Comparison of ENCODE assay signal across 10 cellular contexts in the genomic region with DNA sequence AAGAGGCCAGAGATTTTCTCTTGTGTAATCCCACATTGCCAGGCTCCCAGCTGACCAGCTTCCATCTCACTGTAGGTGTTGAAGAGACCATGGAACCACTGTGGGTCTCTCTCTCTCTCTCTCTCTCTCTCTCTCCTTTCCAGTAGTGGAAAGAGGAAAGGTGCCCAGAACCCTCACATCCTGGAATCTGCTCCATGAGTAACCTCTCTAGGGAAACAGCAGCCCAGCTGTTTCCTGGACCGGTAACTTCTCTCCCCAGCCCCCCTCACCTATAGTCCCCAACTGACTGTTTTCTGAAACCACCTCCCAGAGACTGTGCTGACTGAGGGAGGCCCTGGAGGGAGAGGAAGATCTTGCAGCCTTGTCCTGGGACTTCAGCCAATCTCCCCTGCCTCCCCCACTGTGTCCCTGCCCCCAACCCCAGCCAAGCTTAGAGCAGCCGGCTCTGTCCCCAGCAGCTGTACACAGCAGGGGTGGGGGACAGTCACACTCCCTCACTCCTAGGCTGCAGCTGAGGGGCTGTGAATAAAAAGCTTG. TPM values are rescaled to one million over a fixed set of nuclear protein-coding genes. Genes with fewer than 3 reads are reported as not detected.
DNase-seq lines count a peak whose midpoint lies in the region; ATAC-seq and TF ChIP-seq lines count a peak whose summit lies in the region.
"Had no signal": no experiment of that assay in that cellular context is flagged by ENCODE, and none has a peak within 500 bp of the region (broad histone marks: within the 10 kb centered on the region; RNA-seq: fewer than 3 reads in every experiment).

No MANE protein-coding gene starts in this region.

- H3K27me3 ChIP-seq in left ventricle myocardium inferior (ENCODE audit: low read depth) = no peaks in the 10 kb centered on the region
- H3K27me3 ChIP-seq: esophagus muscularis mucosa, sigmoid colon had no signal

- no peaks in the 10 kb centered on the region for H3K36me3 ChIP-seq in left ventricle myocardium inferior
- H3K36me3 ChIP-seq: sigmoid colon had no signal

- DNase-seq in HT1080 (ENCODE audit: low read depth) (peak; percentile 61), UCSD-AML1 (lab: John Stamatoyannopoulos, UW; ENCODE audit: unreplicated experiment) (peak; percentile 68), left ventricle myocardium inferior (peak; percentile 33), putamen (ENCODE audit: low spot score) (peak; percentile 32)
- no peak for DNase-seq in activated CD4-positive, alpha-beta T cell treated with anti-CD3 and anti-CD28 coated beads, Interleukin-2, amount 50 U/mL, for 4 hours
- DNase-seq: activated CD8-positive, alpha-beta T cell treated with anti-CD3 and anti-CD28 coated beads for 36 hours; sigmoid colon had no signal

- H3K4me3 ChIP-seq in left ventricle myocardium inferior = no peak overlapping the region
- H3K4me3 ChIP-seq: esophagus muscularis mucosa, sigmoid colon had no signal

- no peak for ATAC-seq in GM21447 (IDR thresholded peaks at IDR 0.05; ENCODE audit: unreplicated experiment)
- ATAC-seq in GM18498 (IDR thresholded peaks at IDR 0.05; ENCODE audit: unreplicated experiment) = no peak
- ATAC-seq: activated CD8-positive, alpha-beta T cell treated with anti-CD3 and anti-CD28 coated beads for 36 hours had no signal

- no peaks in the 10 kb centered on the region for H3K9me3 ChIP-seq in left ventricle myocardium inferior (replicated peaks)
- H3K9me3 ChIP-seq: esophagus muscularis mucosa, sigmoid colon had no signal

- H3K27ac ChIP-seq in left ventricle myocardium inferior (replicated peaks) = no peak overlapping the region
- H3K27ac ChIP-seq: esophagus muscularis mucosa, sigmoid colon had no signal

- intact Hi-C loops in left ventricle myocardium inferior (cut with micrococcal nuclease) = no loop called here

- H3K4me1 ChIP-seq in left ventricle myocardium inferior = peaks cover 15% of the 10 kb centered on the region
- H3K4me1 ChIP-seq: sigmoid colon had no signal

- TF ChIP-seq CTCF in left ventricle myocardium inferior (IDR thresholded peaks at IDR 0.05; ENCODE audit: borderline replicate concordance) = no peak

RNA-seq across cellular contexts. Expression of gene SLC45A3, which starts 20.6 kb away (rescaled TPM):
- total RNA-seq in HT1080 (2014; rRNA removed; shearing (Covaris generic)) = 10.7 and 13.2 TPM in 2 replicates
- polyA plus RNA-seq in HT1080 (2015; cell fraction: cytosol; rRNA removed) = 7.0 and 7.5 TPM in 2 replicates
- polyA plus RNA-seq in HT1080 (2015; cell fraction: nucleus; rRNA removed) = 10.0 and 12.2 TPM in 2 replicates
- total RNA-seq in left ventricle myocardium inferior = 5.2 TPM

RNA-seq across cellular contexts. Expression of gene NUCKS1, which starts 49.0 kb away (rescaled TPM):
- 123 and 147 TPM in 2 replicates for total RNA-seq in HT1080 (2014; rRNA removed; shearing (Covaris generic))
- 97.5 and 123 TPM in 2 replicates for polyA plus RNA-seq in HT1080 (2015; cell fraction: cytosol; rRNA removed)
- 86.4 and 102 TPM in 2 replicates for polyA plus RNA-seq in HT1080 (2015; cell fraction: nucleus; rRNA removed)
- 217 TPM for total RNA-seq in left ventricle myocardium inferior

Comparison
In these comparisons a context has a peak if more than half of its experiments do, and no peak if none do; other contexts are left out.
1. DNase-seq: peak in HT1080 (single experiment), UCSD-AML1 (single experiment), left ventricle myocardium inferior (single experiment) and putamen (single experiment); none in activated CD4-positive, alpha-beta T cell treated with anti-CD3 and anti-CD28 coated beads, Interleukin-2, amount 50 U/mL, for 4 hours (0 of 2).